8 cellular contexts compared by ENCODE assay signal in the genomic region with DNA sequence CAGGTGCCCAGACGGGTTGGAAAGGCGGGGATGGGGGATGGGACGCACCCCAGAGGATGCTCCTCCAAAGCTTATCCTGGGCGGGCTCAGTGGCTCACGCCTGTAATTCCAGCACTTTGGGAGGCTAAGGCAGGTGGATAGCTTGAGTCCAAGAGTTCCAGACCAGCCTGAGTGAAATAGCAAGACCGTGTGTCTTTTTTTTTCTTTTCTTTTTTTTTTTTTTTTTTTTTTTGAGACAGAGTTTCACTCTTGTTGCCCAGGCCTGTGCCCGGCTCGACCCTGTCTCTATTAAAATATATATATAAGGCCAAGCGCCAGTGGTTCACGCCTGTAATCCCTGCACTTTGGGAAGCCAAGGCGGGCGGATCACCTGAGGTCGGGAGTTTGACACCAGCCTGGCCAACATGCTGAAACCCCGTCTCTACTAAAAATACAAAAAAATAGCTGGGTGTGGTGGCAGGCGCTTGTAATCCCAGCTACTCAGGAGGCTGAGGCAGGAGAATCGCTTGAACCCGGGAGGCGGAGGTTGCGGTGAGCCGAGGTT. TPM values are rescaled to one million over a fixed set of nuclear protein-coding genes. Genes with fewer than 3 reads are reported as not detected.
DNase-seq lines count a peak whose midpoint lies in the region; ATAC-seq, FAIRE-seq and TF ChIP-seq lines count a peak whose summit lies in the region.
"Not testable (repeated sequence)": the region's sequence is repeated elsewhere in the genome, so short reads cannot be mapped to it uniquely, and the experiment has no call there.

No MANE protein-coding gene starts in this region.

- peaks cover 43% of the 10 kb centered on the region for H3K36me3 Mint-ChIP-seq in activated CD4-positive, alpha-beta T cell treated with anti-CD3 and anti-CD28 coated beads for 36 hours (ENCODE audit: low read depth)
- peaks cover 42% of the 10 kb centered on the region for H3K36me3 Mint-ChIP-seq in mesothelial cell of epicardium

- not testable (repeated sequence) for FAIRE-seq in A549 (lab: Jason Lieb, UNC)

- TF ChIP-seq RAD21 in A549 (conservative IDR thresholded peaks at IDR 0.05 in 1 of 2, IDR thresholded peaks at IDR 0.05 in 1 of 2) = not testable (repeated sequence)

- H3K4me1 ChIP-seq in A549; breast epithelium; skeletal muscle satellite cell (ENCODE audit: control insufficient read depth, insufficient read depth, low read length): not testable (repeated sequence)
- peaks cover 0 to 24% (median 3%) of the 10 kb centered on the region in 3 donors for H3K4me1 ChIP-seq in gastroesophageal sphincter

- TF ChIP-seq EP300 in A549 (IDR thresholded peaks at IDR 0.05); gastroesophageal sphincter (IDR thresholded peaks at IDR 0.05): not testable (repeated sequence)

- POLR2A ChIA-PET in A549 (lab: Yijun Ruan, JAX) = interaction anchor here (1.0 kb wide), 1 partner anchor 93 kb away, joined by 4 read pairs; a partner anchor contains a TSS
- POLR2A ChIA-PET in activated CD4-positive, alpha-beta T cell treated with anti-CD3 and anti-CD28 coated beads for 36 hours (lab: Charles Lee) = not testable (repeated sequence)

- H3K27ac ChIP-seq in A549 (peak overlapping the region; percentile 96 to 97), breast epithelium (peak overlapping the region; percentile 96 to 97), gastroesophageal sphincter (peak overlapping the region; percentile 51 to 98 (median 94))

- CTCF ChIA-PET in A549 (lab: Yijun Ruan, JAX) = not testable (repeated sequence)
- CTCF ChIA-PET in activated CD4-positive, alpha-beta T cell treated with anti-CD3 and anti-CD28 coated beads for 36 hours (lab: Charles Lee) = interaction anchor here (0.6 to 1.4 kb wide), 2 partner anchors 93 to 389 kb away, joined by 3 read pairs; a partner anchor contains a TSS

- peak overlapping the region; percentile 90 for H3K9ac ChIP-seq in skeletal muscle satellite cell (ENCODE audit: low read depth, low read length)

- TF ChIP-seq POLR2A in A549 (IDR thresholded peaks at IDR 0.05; ENCODE audit: low read length); NB4 (IDR thresholded peaks at IDR 0.05; ENCODE audit: extremely low read depth, insufficient read length); breast epithelium (IDR thresholded peaks at IDR 0.05); gastroesophageal sphincter (IDR thresholded peaks at IDR 0.05): not testable (repeated sequence)

- peak overlapping the region; percentile 94 for H3K4me3 Mint-ChIP-seq in activated CD4-positive, alpha-beta T cell treated with anti-CD3 and anti-CD28 coated beads for 36 hours
- peak overlapping the region; percentile 93 for H3K4me3 Mint-ChIP-seq in mesothelial cell of epicardium

- peaks cover 28% of the 10 kb centered on the region for H3K4me1 Mint-ChIP-seq in activated CD4-positive, alpha-beta T cell treated with anti-CD3 and anti-CD28 coated beads for 36 hours
- not testable (repeated sequence) for H3K4me1 Mint-ChIP-seq in mesothelial cell of epicardium

- peak overlapping the region; percentile 97 for H3K27ac Mint-ChIP-seq in activated CD4-positive, alpha-beta T cell treated with anti-CD3 and anti-CD28 coated beads for 36 hours
- H3K27ac Mint-ChIP-seq in mesothelial cell of epicardium = peak overlapping the region; percentile 100

- 66% methylated on average over 19 of the region's 20 CpGs for WGBS in A549 (ENCODE audit: missing lambda C conversion rate)
- WGBS in gastroesophageal sphincter (ENCODE audit: low coverage in 1 of 2), 2 donors = 0 to 95% methylated on average over 4 of the region's 20 CpGs

- intact Hi-C loops in activated CD4-positive, alpha-beta T cell treated with anti-CD3 and anti-CD28 coated beads for 36 hours (cut with DNase I, micrococcal nuclease) = loop anchor here (1.0 to 2.0 kb wide), 10 partner anchors 54 to 351 kb away; a partner anchor contains a TSS
- intact Hi-C loops in breast epithelium (cut with DNase I; ENCODE audit: low total_unique reads) = not testable (repeated sequence)

- H3K9me3 Mint-ChIP-seq in activated CD4-positive, alpha-beta T cell treated with anti-CD3 and anti-CD28 coated beads for 36 hours (ENCODE audit: low read depth) = peaks cover 23% of the 10 kb centered on the region
- H3K9me3 Mint-ChIP-seq in mesothelial cell of epicardium = peaks cover 30% of the 10 kb centered on the region

- TF ChIP-seq CTCF in A549 (IDR thresholded peaks at IDR 0.05); NB4 (IDR thresholded peaks at IDR 0.05; ENCODE audit: low read depth, low read length); breast epithelium (IDR thresholded peaks at IDR 0.05); gastroesophageal sphincter (IDR thresholded peaks at IDR 0.05); mesothelial cell of epicardium (IDR thresholded peaks at IDR 0.05; ENCODE audit: unreplicated experiment): not testable (repeated sequence)

- not testable (repeated sequence) for DNase-seq in A549 (ENCODE audit: low read depth in 1 of 2, low spot score in 1 of 2); NB4 (ENCODE audit: low read depth); activated CD4-positive, alpha-beta T cell treated with anti-CD3 and anti-CD28 coated beads for 36 hours; breast epithelium (ENCODE audit: low spot score in 2 of 2)
- peak in 1 of 2 experiments; percentile 23 for DNase-seq in mesothelial cell of epicardium (ENCODE audit: low spot score in 2 of 2, unreplicated experiment in 2 of 2)

- H3K4me2 ChIP-seq in A549 = peak overlapping the region; percentile 75
- H3K4me2 ChIP-seq in skeletal muscle satellite cell (ENCODE audit: low read length) = peak overlapping the region; percentile 81

- not testable (repeated sequence) for ATAC-seq in A549; activated CD4-positive, alpha-beta T cell treated with anti-CD3 and anti-CD28 coated beads for 36 hours; gastroesophageal sphincter
- ATAC-seq in GM19452 (IDR thresholded peaks at IDR 0.05; ENCODE audit: unreplicated experiment) = peak; percentile 53

- not testable (repeated sequence) for H3K36me3 ChIP-seq in breast epithelium
- H3K36me3 ChIP-seq in gastroesophageal sphincter = peaks cover 0 to 19% of the 10 kb centered on the region in 2 donors
- H3K36me3 ChIP-seq in skeletal muscle satellite cell (ENCODE audit: insufficient read depth, low read length) = peaks cover 31% of the 10 kb centered on the region

- H3K27me3 ChIP-seq in breast epithelium; gastroesophageal sphincter; skeletal muscle satellite cell (ENCODE audit: control insufficient read depth, insufficient read depth, low read length): not testable (repeated sequence)

- H3K4me3 ChIP-seq in A549 = peak overlapping the region; percentile 85
- H3K4me3 ChIP-seq in NB4 (ENCODE audit: low read depth, low read length) = peak overlapping the region; percentile 66
- H3K4me3 ChIP-seq in breast epithelium = peak overlapping the region; percentile 72 to 89 (median 81)
- H3K4me3 ChIP-seq in gastroesophageal sphincter = peak overlapping the region; percentile 81 to 85
- peak overlapping the region; percentile 87 for H3K4me3 ChIP-seq in skeletal muscle satellite cell (ENCODE audit: low read length)

- peaks cover 49% of the 10 kb centered on the region for H3K9me3 ChIP-seq in A549
- H3K9me3 ChIP-seq in breast epithelium = peaks cover 29 to 34% of the 10 kb centered on the region in 2 donors
- H3K9me3 ChIP-seq in gastroesophageal sphincter = peaks cover 0 to 23% (median 3%) of the 10 kb centered on the region in 3 donors
- H3K9me3 ChIP-seq in skeletal muscle satellite cell (replicated peaks; ENCODE audit: low read length) = peaks cover 15% of the 10 kb centered on the region

- H3K27me3 Mint-ChIP-seq in activated CD4-positive, alpha-beta T cell treated with anti-CD3 and anti-CD28 coated beads for 36 hours; mesothelial cell of epicardium (ENCODE audit: low read depth): not testable (repeated sequence)

RNA-seq across cellular contexts. Expression of a gene that starts 0.5 kb away (rescaled TPM):
- polyA plus RNA-seq in A549 (2011; rRNA removed) (14.0 and 16.1 TPM in 2 replicates), A549 (2017; fragmentation: RNase III; extraction: RNeasy Plus Mini Kit Qiagen cat#74134 plus additional on column Dnase treatment) (8.5 to 10.6 TPM (median 10.4 TPM) in 3 replicates)
- 2.3 and 2.4 TPM in 2 replicates for polyA plus RNA-seq in A549 (2012; cell fraction: cytosol; rRNA removed)
- polyA plus RNA-seq in A549 (2012; cell fraction: nucleus; rRNA removed) = 2.3 and 3.9 TPM in 2 replicates
- 36.4 and 38.0 TPM in 2 replicates for polyA minus RNA-seq in A549 (2011; rRNA and poly(A)+ RNA removed)
- total RNA-seq in activated CD4-positive, alpha-beta T cell treated with anti-CD3 and anti-CD28 coated beads for 36 hours = 10 to 100 TPM; 29.9 to 39.7 TPM
- total RNA-seq in breast epithelium (10 to 100 TPM; 17.4 to 52.2 (median 32.4) TPM), gastroesophageal sphincter (10 to 100 TPM; 26.9 to 35.9 (median 30.5) TPM), mesothelial cell of epicardium (26.1 to 30.2 TPM (median 27.0 TPM) in 3 replicates)
- total RNA-seq in skeletal muscle satellite cell (2012; rRNA removed) = 31.5 and 38.8 TPM in 2 replicates

RNA-seq across cellular contexts. Expression of a gene that starts 54.4 kb away (rescaled TPM):
- 21.8 and 22.0 TPM in 2 replicates for polyA plus RNA-seq in A549 (2011; rRNA removed)
- polyA plus RNA-seq in A549 (2012; cell fraction: cytosol; rRNA removed) = 4.5 and 5.9 TPM in 2 replicates
- polyA plus RNA-seq in A549 (2012; cell fraction: nucleus; rRNA removed) = 5.1 and 5.4 TPM in 2 replicates
- polyA plus RNA-seq in A549 (2017; fragmentation: RNase III; extraction: RNeasy Plus Mini Kit Qiagen cat#74134 plus additional on column Dnase treatment) = 18.0 to 22.2 TPM (median 18.9 TPM) in 3 replicates
- polyA minus RNA-seq in A549 (2011; rRNA and poly(A)+ RNA removed) = 53.9 and 62.4 TPM in 2 replicates
- total RNA-seq in activated CD4-positive, alpha-beta T cell treated with anti-CD3 and anti-CD28 coated beads for 36 hours = 10 to 100 TPM; 19.1 to 22.7 TPM
- total RNA-seq in breast epithelium = 10 to 100 TPM; 19.5 to 63.1 (median 29.5) TPM
- total RNA-seq in gastroesophageal sphincter = 10 to 100 TPM; 20.6 to 50.5 (median 28.5) TPM
- 89.8 to 99.0 TPM (median 91.9 TPM) in 3 replicates for total RNA-seq in mesothelial cell of epicardium
- total RNA-seq in skeletal muscle satellite cell (2012; rRNA removed) = 23.4 and 25.1 TPM in 2 replicates
